ENCODE assay signal across 7 cellular contexts in the genomic region with DNA sequence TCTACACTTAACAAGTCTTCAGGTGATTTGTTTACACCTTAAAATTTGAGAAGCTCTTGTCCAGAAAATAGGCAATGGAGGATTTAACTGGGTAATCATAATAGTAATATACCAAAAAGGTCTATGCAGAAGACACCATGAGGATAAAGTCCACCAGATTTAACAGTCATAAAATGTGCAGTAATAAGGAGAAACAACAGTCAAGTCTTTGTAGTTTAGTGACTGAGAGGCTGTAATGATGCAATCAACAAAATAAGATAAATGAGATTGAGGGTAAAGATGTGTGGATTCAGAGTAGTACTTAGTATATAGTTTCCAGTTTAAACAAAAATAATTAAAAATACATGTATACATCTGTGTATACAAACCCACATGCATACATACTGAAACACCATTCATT.
"Had no signal": no experiment of that assay in that cellular context is flagged by ENCODE, and none has a peak within 500 bp of the region (broad histone marks: within the 10 kb centered on the region; RNA-seq: fewer than 3 reads in every experiment).

No MANE protein-coding gene starts in this region.

- H2AFZ ChIP-seq: GM23338 had no signal

- H3K27ac ChIP-seq: HL-60 had no signal

- H3K4me3 ChIP-seq: GM23338 had no signal

- FAIRE-seq: H1, H54 had no signal

- DNase-seq: H9, HCEC 1CT, KG1 had no signal

- H3K4me2 ChIP-seq: GM23338 had no signal

- ATAC-seq: GM23338 had no signal
